In the genomic region with DNA sequence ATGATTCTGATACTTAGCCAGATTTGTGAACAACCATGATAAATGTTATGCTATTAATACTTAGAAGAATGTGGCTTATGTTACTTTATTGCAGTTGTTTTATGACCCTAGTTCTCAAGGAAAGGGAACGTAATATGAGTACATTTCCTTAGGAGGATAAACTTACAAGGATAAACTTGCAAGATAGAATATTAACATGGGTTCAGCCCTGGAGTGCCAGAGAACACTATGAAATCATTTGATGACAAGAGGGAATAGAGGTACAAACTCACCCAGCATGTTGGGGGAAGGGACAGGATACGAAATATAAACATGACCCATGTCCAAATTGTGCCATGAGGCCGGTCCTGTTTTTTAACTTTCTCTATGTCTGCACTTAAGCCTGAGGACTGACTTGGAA, we compare ENCODE assay signal across 25 cellular contexts. TPM values are rescaled to one million over a fixed set of nuclear protein-coding genes. Genes with fewer than 3 reads are reported as not detected.
"Had no signal": no experiment of that assay in that cellular context is flagged by ENCODE, and none has a peak within 500 bp of the region (broad histone marks: within the 10 kb centered on the region; RNA-seq: fewer than 3 reads in every experiment).

No MANE protein-coding gene starts in this region.

- ATAC-seq: activated CD8-positive, alpha-beta memory T cell treated with anti-CD3 and anti-CD28 coated beads, Interleukin-2, amount 10 ng/mL, durations not matched to agents 7 days and 5 days; SK-N-SH treated with all-trans-retinoic acid at 6 μM for 48 hours; WTC11 had no signal

- H3K27me3 ChIP-seq: breast epithelium, Peyer's patch, SJCRH30 had no signal

- H3K27ac ChIP-seq: breast epithelium, Peyer's patch, RWPE1, SJCRH30 had no signal

- DNase-seq: activated CD4-positive, alpha-beta T cell treated with anti-CD3 and anti-CD28 coated beads for 48 hours; activated CD4-positive, alpha-beta T cell treated with anti-CD3 and anti-CD28 coated beads, Interleukin-2, amount 50 U/mL, for 48 hours; activated CD4-positive, CD25-positive, alpha-beta regulatory T cell treated with anti-CD3 and anti-CD28 coated beads, Interleukin-2, amount 50 U/mL, for 72 hours; activated CD8-positive, alpha-beta memory T cell treated with anti-CD3 and anti-CD28 coated beads, Interleukin-2, amount 10 ng/mL, durations not matched to agents 7 days and 5 days; activated effector memory CD4-positive, alpha-beta T cell treated with Interleukin-2 at 50 U/mL for 16 hours; activated naive CD4-positive, alpha-beta T cell; activated T-cell treated with anti-CD3 and anti-CD28 coated beads, Interleukin-2, amount 50 U/mL, for 24 hours; aorta; caudate nucleus; MM.1S; NCI-H1105; NCI-H1436; NCI-H1694 treated with DMSO at 0.1 percent for 48 hours; NCI-H2029 treated with DMSO at 0.1 percent for 48 hours; NCI-H510A treated with DMSO at 0.1 percent for 48 hours; NCI-H69; NK-92 treated with Interleukin-12 subunit alpha and Interleukin-12 subunit beta, amount 100 ng/mL, for 24 hours; OCI-M1; Peyer's patch; Right ventricle myocardium superior; SJCRH30 had no signal

- H3K36me3 ChIP-seq: breast epithelium, Peyer's patch, SJCRH30 had no signal

- H3K9me3 ChIP-seq: breast epithelium, Peyer's patch, SJCRH30 had no signal

- H3K4me3 ChIP-seq: breast epithelium, Peyer's patch, SJCRH30 had no signal

- H3K4me1 ChIP-seq: breast epithelium, Peyer's patch, SJCRH30 had no signal

RNA-seq across cellular contexts. Expression of a gene that starts 13.0 kb away (rescaled TPM):
- total RNA-seq: SJCRH30 had no signal
